Comparison of ENCODE assay signal across 14 cellular contexts in genomic region chr18:48058486-48058885, GRCh38.
DNase-seq lines count a peak whose midpoint lies in the region; ATAC-seq and TF ChIP-seq lines count a peak whose summit lies in the region.
"Had no signal": no experiment of that assay in that cellular context is flagged by ENCODE, and none has a peak within 500 bp of the region (broad histone marks: within the 10 kb centered on the region; RNA-seq: fewer than 3 reads in every experiment).

No MANE protein-coding gene starts in this region.

- peaks cover 69% of the 10 kb centered on the region for H3K4me1 Mint-ChIP-seq in nephron progenitor cell
- H3K4me1 Mint-ChIP-seq in stimulated activated effector memory CD8-positive, alpha-beta T cell treated with anti-CD3 and anti-CD28 coated beads, Interleukin-12 subunit alpha, Interleukin-12 subunit beta, amount 100 ng/mL, for 72 hours = no peaks in the 10 kb centered on the region
- H3K4me1 Mint-ChIP-seq: CD14-positive monocyte had no signal

- peak; percentile 19 for DNase-seq in activated effector memory CD4-positive, alpha-beta T cell treated with anti-CD3 and anti-CD28 coated beads, Interleukin-2, amount 50 U/mL, for 16 hours
- no peak for DNase-seq in activated effector memory CD4-positive, alpha-beta T cell treated with Interleukin-2 at 50 U/mL for 16 hours
- DNase-seq in nephron progenitor cell (no peak), medulla oblongata (ENCODE audit: extremely low spot score) (no peak), SKM-1 (lab: John Stamatoyannopoulos, UW; ENCODE audit: unreplicated experiment) (no peak), left lobe of liver (ENCODE audit: low spot score) (no peak)
- no peak for DNase-seq in stimulated activated effector memory CD8-positive, alpha-beta T cell treated with anti-CD3 and anti-CD28 coated beads, Interleukin-12 subunit alpha, Interleukin-12 subunit beta, amount 100 ng/mL, for 72 hours (ENCODE audit: low spot score in 2 of 2)
- DNase-seq: CD8-positive, alpha-beta T cell; COR-L47; DMS153; DND-41; GDM1; GOT3 had no signal

- peak overlapping the region; percentile 20 for H3K27ac Mint-ChIP-seq in nephron progenitor cell
- H3K27ac Mint-ChIP-seq in stimulated activated effector memory CD8-positive, alpha-beta T cell treated with anti-CD3 and anti-CD28 coated beads, Interleukin-12 subunit alpha, Interleukin-12 subunit beta, amount 100 ng/mL, for 72 hours = no peak overlapping the region
- H3K27ac Mint-ChIP-seq: CD14-positive monocyte; CD8-positive, alpha-beta T cell had no signal

- no peak for TF ChIP-seq CTCF in nephron progenitor cell (IDR thresholded peaks at IDR 0.05)

- no peaks in the 10 kb centered on the region for H3K9me3 Mint-ChIP-seq in nephron progenitor cell
- no peaks in the 10 kb centered on the region for H3K9me3 Mint-ChIP-seq in stimulated activated effector memory CD8-positive, alpha-beta T cell treated with anti-CD3 and anti-CD28 coated beads, Interleukin-12 subunit alpha, Interleukin-12 subunit beta, amount 100 ng/mL, for 72 hours

- peaks cover 22% of the 10 kb centered on the region for H3K27me3 Mint-ChIP-seq in nephron progenitor cell (ENCODE audit: low read depth, poor library complexity)

- H3K4me3 Mint-ChIP-seq in nephron progenitor cell = no peak overlapping the region
- H3K4me3 Mint-ChIP-seq in stimulated activated effector memory CD8-positive, alpha-beta T cell treated with anti-CD3 and anti-CD28 coated beads, Interleukin-12 subunit alpha, Interleukin-12 subunit beta, amount 100 ng/mL, for 72 hours = no peak overlapping the region
- H3K4me3 Mint-ChIP-seq: CD14-positive monocyte; CD8-positive, alpha-beta T cell had no signal

- peak; percentile 29 for ATAC-seq in stimulated activated effector memory CD8-positive, alpha-beta T cell treated with anti-CD3 and anti-CD28 coated beads, Interleukin-12 subunit alpha, Interleukin-12 subunit beta, amount 100 ng/mL, for 72 hours
- no peak for ATAC-seq in left lobe of liver
- ATAC-seq: CD8-positive, alpha-beta T cell had no signal

- no peaks in the 10 kb centered on the region for H3K36me3 Mint-ChIP-seq in nephron progenitor cell (ENCODE audit: low read depth)
- H3K36me3 Mint-ChIP-seq in stimulated activated effector memory CD8-positive, alpha-beta T cell treated with anti-CD3 and anti-CD28 coated beads, Interleukin-12 subunit alpha, Interleukin-12 subunit beta, amount 100 ng/mL, for 72 hours = no peaks in the 10 kb centered on the region
- H3K36me3 Mint-ChIP-seq: CD14-positive monocyte; CD8-positive, alpha-beta T cell had no signal
